In genomic region chr2:29228276-29228675, GRCh38 we compare ENCODE assay signal across 18 cellular contexts.
A peak's percentile ranks its signal among the peaks of the same experiment; 100 is the strongest.
DNase-seq lines count a peak whose midpoint lies in the region; ATAC-seq and TF ChIP-seq lines count a peak whose summit lies in the region.
"Had no signal": no experiment of that assay in that cellular context is flagged by ENCODE, and none has a peak within 500 bp of the region (broad histone marks: within the 10 kb centered on the region; RNA-seq: fewer than 3 reads in every experiment).

No MANE protein-coding gene starts in this region.

- CTCF ChIA-PET in SK-N-SH (lab: Yijun Ruan, JAX), result no interaction called here

- H3K27me3 ChIP-seq in SK-N-SH (ENCODE audit: insufficient read depth), result peaks cover 21% of the 10 kb centered on the region; the same call in 1 of the 2 replicates
- H3K27me3 ChIP-seq in smooth muscle cell (ENCODE audit: low read depth), result no peaks in the 10 kb centered on the region
- H3K27me3 ChIP-seq: cardiac muscle cell had no signal

- ATAC-seq in HG03460 (IDR thresholded peaks at IDR 0.05; ENCODE audit: unreplicated experiment), result no peak
- ATAC-seq: activated naive CD4-positive, alpha-beta T cell treated with anti-CD3 and anti-CD28 coated beads, Interleukin-2, amount 50 U/mL, for 72 hours; naive thymus-derived CD8-positive, alpha-beta T cell; psoas muscle had no signal

- H3K9me3 ChIP-seq in SK-N-SH, result no peaks in the 10 kb centered on the region
- no peaks in the 10 kb centered on the region for H3K9me3 ChIP-seq in smooth muscle cell (replicated peaks; ENCODE audit: low read depth)
- H3K9me3 ChIP-seq: psoas muscle had no signal

- H3K9ac ChIP-seq in SK-N-SH (no peak overlapping the region), smooth muscle cell (ENCODE audit: low read depth) (no peak overlapping the region)

- no peaks in the 10 kb centered on the region for H3K79me2 ChIP-seq in SK-N-SH (ENCODE audit: insufficient read depth)
- H3K79me2 ChIP-seq in smooth muscle cell (ENCODE audit: low read depth), result no peaks in the 10 kb centered on the region

- H2AFZ ChIP-seq in SK-N-SH (ENCODE audit: low read depth), result no peak overlapping the region
- no peak overlapping the region for H2AFZ ChIP-seq in smooth muscle cell (ENCODE audit: low read depth)

- TF ChIP-seq RAD21 in SK-N-SH (IDR thresholded peaks at IDR 0.05; ENCODE audit: low read length), result no peak

- TF ChIP-seq CTCF in SK-N-SH (IDR thresholded peaks at IDR 0.05) (no peak), smooth muscle cell (IDR thresholded peaks at IDR 0.05; ENCODE audit: borderline replicate concordance, insufficient read depth, poor library complexity, severe bottlenecking) (no peak)

- DNase-seq in HCEC 1CT (peak; percentile 15), SK-N-SH (peak; percentile 48), glomerular visceral epithelial cell (ENCODE audit: extremely low spot score) (peak; percentile 15), smooth muscle cell (lab: John Stamatoyannopoulos, UW; ENCODE audit: unreplicated experiment) (peak; percentile 17), hippocampal formation (lab: John Stamatoyannopoulos, UW) (no peak)
- DNase-seq in stimulated activated CD4-positive, alpha-beta T cell treated with anti-CD3 and anti-CD28 coated beads, Interleukin-4, amount 100 ng/mL, for 4 hours, result no peak
- DNase-seq: activated CD4-positive, alpha-beta T cell treated with anti-CD3 and anti-CD28 coated beads for 4 hours; NCI-H1092; NCI-H2171 treated with DMSO at 0.1 percent for 48 hours; Right ventricle myocardium superior; substantia nigra; T1000 had no signal

- peak overlapping the region in 1 of 2 experiments; percentile 58; a peak in 2 of 4 replicates for H3K27ac ChIP-seq in SK-N-SH (ENCODE audit: low read depth in 2 of 2, low read length in 1 of 2)
- H3K27ac ChIP-seq in smooth muscle cell (ENCODE audit: low read depth), result peak overlapping the region; percentile 82
- H3K27ac ChIP-seq: C4-2B, cardiac muscle cell, psoas muscle had no signal

- H3K4me1 ChIP-seq in SK-N-SH (ENCODE audit: control insufficient read depth in 1 of 2, insufficient read depth in 2 of 2, low read depth in 1 of 2, low read length in 1 of 2) (peaks cover 14 to 72% of the 10 kb centered on the region in 2 experiments), smooth muscle cell (ENCODE audit: low read depth) (no peaks in the 10 kb centered on the region)
- H3K4me1 ChIP-seq: psoas muscle had no signal

- H3K4me3 ChIP-seq in SK-N-SH (ENCODE audit: low read depth in 2 of 2, low read length in 1 of 2) (no peak overlapping the region), smooth muscle cell (no peak overlapping the region)
- H3K4me3 ChIP-seq: cardiac muscle cell, psoas muscle had no signal

- 53% methylated on average over 7 of the region's 8 CpGs for WGBS in SK-N-SH (ENCODE audit: low lambda C conversion rate)
- 14% methylated on average over 8 of the region's 8 CpGs for WGBS in smooth muscle cell (ENCODE audit: low lambda C conversion rate)

- H3K36me3 ChIP-seq in SK-N-SH (replicated peaks in 1 of 2; ENCODE audit: control insufficient read depth in 1 of 2, insufficient read depth in 2 of 2, low read length in 1 of 2), result no peaks in the 10 kb centered on the region
- no peaks in the 10 kb centered on the region for H3K36me3 ChIP-seq in smooth muscle cell (ENCODE audit: low read depth)
- H3K36me3 ChIP-seq: cardiac muscle cell had no signal

- H3F3A ChIP-seq in SK-N-SH (replicated peaks; ENCODE audit: insufficient read depth) (no peaks in the 10 kb centered on the region), smooth muscle cell (ENCODE audit: low read depth) (no peaks in the 10 kb centered on the region)

- no peaks in the 10 kb centered on the region for H3K9me2 ChIP-seq in SK-N-SH

- TF ChIP-seq EP300 in SK-N-SH (IDR thresholded peaks at IDR 0.05; ENCODE audit: borderline replicate concordance in 1 of 2, low read depth in 1 of 2, low read length in 1 of 2), result no peak

- H4K20me1 ChIP-seq in SK-N-SH (ENCODE audit: insufficient read depth), result no peaks in the 10 kb centered on the region
- H4K20me1 ChIP-seq in smooth muscle cell (ENCODE audit: low read depth), result no peaks in the 10 kb centered on the region

- POLR2A ChIA-PET in SK-N-SH (lab: Yijun Ruan, JAX), result no interaction called here

- no peak overlapping the region for H3K4me2 ChIP-seq in SK-N-SH
- peak overlapping the region; percentile 73 for H3K4me2 ChIP-seq in smooth muscle cell

TF ChIP-seq in SK-N-SH, 30 proteins besides CTCF, POLR2A, EP300 and RAD21:
- TF ChIP-seq TCF12 (IDR thresholded peaks at IDR 0.05), result peak; percentile 13; the same call in 1 of the 2 replicates
- TF ChIP-seq EZH2phosphoT487 (IDR thresholded peaks at IDR 0.05; ENCODE audit: borderline replicate concordance, low read depth), result no peak
- peak; percentile 46 for TF ChIP-seq NFIC (IDR thresholded peaks at IDR 0.05; ENCODE audit: borderline replicate concordance)

Comparison
In these comparisons a context has a peak if more than half of its experiments do, and no peak if none do; other contexts are left out.
1. DNase-seq: peak in HCEC 1CT (single experiment), SK-N-SH (single experiment), glomerular visceral epithelial cell (single experiment) and smooth muscle cell (single experiment); none in hippocampal formation (0 of 2) and stimulated activated CD4-positive, alpha-beta T cell treated with anti-CD3 and anti-CD28 coated beads, Interleukin-4, amount 100 ng/mL, for 4 hours (0 of 2).